1 cellular context compared by ENCODE assay signal in the genomic region with DNA sequence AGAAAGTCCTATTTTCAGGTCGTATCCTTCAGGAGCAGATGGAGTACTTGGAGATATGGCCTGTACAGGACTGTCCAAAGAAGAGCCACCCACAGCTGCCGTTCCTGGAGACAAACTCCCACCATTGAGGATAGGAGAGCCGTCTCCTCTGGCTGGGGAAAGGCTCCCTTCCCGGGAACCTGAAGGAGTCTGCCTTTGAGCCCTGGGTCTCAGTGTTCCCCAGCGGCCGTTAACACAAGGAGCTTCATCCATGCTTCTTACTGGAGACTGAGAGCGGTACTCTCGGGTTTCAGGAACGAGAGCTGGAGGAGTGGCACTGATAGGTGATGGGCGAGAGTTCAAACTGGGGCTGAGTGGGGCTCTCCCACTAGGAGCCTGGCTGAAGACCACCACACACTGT.
TF ChIP-seq lines count a peak whose summit lies in the region.

No MANE protein-coding gene starts in this region.

TF ChIP-seq in HEK293T, 16 proteins besides CTCF, POLR2A, EP300 and RAD21:
- TF ChIP-seq SUZ12 (IDR thresholded peaks at IDR 0.05) (no peak), L3MBTL2 (conservative IDR thresholded peaks at IDR 0.05) (no peak), ELF4 (IDR thresholded peaks at IDR 0.05) (no peak), TARDBP (IDR thresholded peaks at IDR 0.05) (no peak), LEF1 (IDR thresholded peaks at IDR 0.05; ENCODE audit: borderline replicate concordance) (no peak), HDGF (IDR thresholded peaks at IDR 0.05; ENCODE audit: borderline replicate concordance) (no peak), SP1 (IDR thresholded peaks at IDR 0.05) (no peak), FOXK2 (IDR thresholded peaks at IDR 0.05) (no peak), CTBP1 (IDR thresholded peaks at IDR 0.05; ENCODE audit: borderline replicate concordance) (no peak), ZNF384 (IDR thresholded peaks at IDR 0.05) (no peak), FOXM1 (IDR thresholded peaks at IDR 0.05; ENCODE audit: borderline replicate concordance) (no peak), BHLHE40 (IDR thresholded peaks at IDR 0.05; ENCODE audit: borderline replicate concordance) (no peak), ARNT (IDR thresholded peaks at IDR 0.05) (no peak)
- TF ChIP-seq, protein P1, sequence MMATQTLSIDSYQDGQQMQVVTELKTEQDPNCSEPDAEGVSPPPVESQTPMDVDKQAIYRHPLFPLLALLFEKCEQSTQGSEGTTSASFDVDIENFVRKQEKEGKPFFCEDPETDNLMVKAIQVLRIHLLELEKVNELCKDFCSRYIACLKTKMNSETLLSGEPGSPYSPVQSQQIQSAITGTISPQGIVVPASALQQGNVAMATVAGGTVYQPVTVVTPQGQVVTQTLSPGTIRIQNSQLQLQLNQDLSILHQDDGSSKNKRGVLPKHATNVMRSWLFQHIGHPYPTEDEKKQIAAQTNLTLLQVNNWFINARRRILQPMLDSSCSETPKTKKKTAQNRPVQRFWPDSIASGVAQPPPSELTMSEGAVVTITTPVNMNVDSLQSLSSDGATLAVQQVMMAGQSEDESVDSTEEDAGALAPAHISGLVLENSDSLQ (IDR thresholded peaks at IDR 0.05): no peak
